13 cellular contexts compared by ENCODE assay signal in genomic region chr2:172173307-172173706, GRCh38.
DNase-seq lines count a peak whose midpoint lies in the region; ATAC-seq and TF ChIP-seq lines count a peak whose summit lies in the region.
"Had no signal": no experiment of that assay in that cellular context is flagged by ENCODE, and none has a peak within 500 bp of the region (broad histone marks: within the 10 kb centered on the region; RNA-seq: fewer than 3 reads in every experiment).

No MANE protein-coding gene starts in this region.

- H3K4me3 ChIP-seq in Caco-2 (ENCODE audit: low read depth, low read length) (no peak overlapping the region), HUES6 (ENCODE audit: low read depth, low read length) (peak overlapping the region; percentile 75), esophagus squamous epithelium (no peak overlapping the region), SJCRH30 (no peak overlapping the region)

- ATAC-seq in central memory CD8-positive, alpha-beta T cell (replicated peaks; ENCODE audit: extremely low read depth, poor library complexity, severe bottlenecking): no peak
- no peak for ATAC-seq in naive thymus-derived CD8-positive, alpha-beta T cell
- ATAC-seq in Right ventricle myocardium superior (ENCODE audit: poor library complexity): no peak

- H3K27me3 Mint-ChIP-seq in Caco-2 (ENCODE audit: insufficient read depth, unreplicated experiment): peaks cover 8% of the 10 kb centered on the region
- H3K27me3 Mint-ChIP-seq in central memory CD8-positive, alpha-beta T cell: peaks cover 10% of the 10 kb centered on the region
- H3K27me3 Mint-ChIP-seq in naive thymus-derived CD8-positive, alpha-beta T cell: peaks cover 0 to 8% (median 0%) of the 10 kb centered on the region in 5 donors

- POLR2A ChIA-PET in Caco-2 (lab: Charles Lee): no interaction called here
- POLR2A ChIA-PET in naive thymus-derived CD8-positive, alpha-beta T cell (lab: Charles Lee): interaction anchor here (1.0 to 4.3 kb wide), 3 partner anchors 82 to 289 kb away, joined by 5 to 33 read pairs (median 5); partner anchors contain the start of gene ITGA6

- no peak for DNase-seq in Caco-2
- no peak for DNase-seq in central memory CD8-positive, alpha-beta T cell (ENCODE audit: low spot score in 2 of 2)
- no peak for DNase-seq in naive thymus-derived CD8-positive, alpha-beta T cell
- DNase-seq in esophagus squamous epithelium (lab: John Stamatoyannopoulos, UW): no peak
- DNase-seq in hypothalamus (lab: John Stamatoyannopoulos, UW): no peak
- DNase-seq in Right ventricle myocardium superior: no peak
- DNase-seq in SJCRH30: no peak
- DNase-seq: activated CD8-positive, alpha-beta memory T cell treated with anti-CD3 and anti-CD28 coated beads, Interleukin-2, amount 50 U/mL, for 4 hours; erythroblast; NCI-H1930; T-helper 9 cell; transverse colon had no signal

- no peak for TF ChIP-seq POLR2A in esophagus squamous epithelium (IDR thresholded peaks at IDR 0.05)

- H3K36me3 ChIP-seq in Caco-2 (ENCODE audit: control insufficient read depth, insufficient read depth, low read length) (no peaks in the 10 kb centered on the region), HUES6 (ENCODE audit: control insufficient read depth, insufficient read depth, low read length) (no peaks in the 10 kb centered on the region), esophagus squamous epithelium (no peaks in the 10 kb centered on the region), SJCRH30 (no peaks in the 10 kb centered on the region)
- H3K36me3 ChIP-seq: transverse colon had no signal

- no peaks in the 10 kb centered on the region for H3K36me3 Mint-ChIP-seq in Caco-2 (ENCODE audit: insufficient read depth, unreplicated experiment)
- H3K36me3 Mint-ChIP-seq in central memory CD8-positive, alpha-beta T cell (ENCODE audit: insufficient read depth): no peaks in the 10 kb centered on the region
- H3K36me3 Mint-ChIP-seq in naive thymus-derived CD8-positive, alpha-beta T cell: no peaks in the 10 kb centered on the region

- no peaks in the 10 kb centered on the region for H3K4me1 Mint-ChIP-seq in Caco-2 (ENCODE audit: low read depth, unreplicated experiment)
- peaks cover 9% of the 10 kb centered on the region for H3K4me1 Mint-ChIP-seq in central memory CD8-positive, alpha-beta T cell
- peaks cover 2 to 10% (median 6%) of the 10 kb centered on the region in 4 donors for H3K4me1 Mint-ChIP-seq in naive thymus-derived CD8-positive, alpha-beta T cell

- intact Hi-C loops in Caco-2 (cut with micrococcal nuclease; ENCODE audit: unreplicated experiment) (loop anchor here (10.0 kb wide), 1 partner anchor 541 kb away; no protein-coding TSS in a partner anchor), esophagus squamous epithelium (cut with DNase I) (loop anchor here (5.0 kb wide), 1 partner anchor 289 kb away; no protein-coding TSS in a partner anchor), Right ventricle myocardium superior (cut with DNase I) (no loop called here)

- no peaks in the 10 kb centered on the region for H3K9me3 Mint-ChIP-seq in Caco-2 (ENCODE audit: unreplicated experiment)
- no peaks in the 10 kb centered on the region for H3K9me3 Mint-ChIP-seq in central memory CD8-positive, alpha-beta T cell
- peaks cover 0 to 3% (median 0%) of the 10 kb centered on the region in 9 donors for H3K9me3 Mint-ChIP-seq in naive thymus-derived CD8-positive, alpha-beta T cell

- H3K27ac Mint-ChIP-seq in Caco-2 (ENCODE audit: unreplicated experiment): no peak overlapping the region
- H3K27ac Mint-ChIP-seq in central memory CD8-positive, alpha-beta T cell (ENCODE audit: low read depth): no peak overlapping the region
- peak overlapping the region in 3 of 10 donors; percentile 5 to 25 (median 17) for H3K27ac Mint-ChIP-seq in naive thymus-derived CD8-positive, alpha-beta T cell

- H3K9ac ChIP-seq in HUES6 (ENCODE audit: low read length): no peak overlapping the region

- peak overlapping the region; percentile 67 for H3K4me3 Mint-ChIP-seq in Caco-2 (ENCODE audit: unreplicated experiment)
- peak overlapping the region; percentile 68 for H3K4me3 Mint-ChIP-seq in central memory CD8-positive, alpha-beta T cell
- peak overlapping the region; percentile 68 to 83 (median 79) for H3K4me3 Mint-ChIP-seq in naive thymus-derived CD8-positive, alpha-beta T cell

- H3K9me3 ChIP-seq in Caco-2 (no peaks in the 10 kb centered on the region), HUES6 (ENCODE audit: control insufficient read depth, insufficient read depth, low read depth, low read length) (no peaks in the 10 kb centered on the region), esophagus squamous epithelium (no peaks in the 10 kb centered on the region), SJCRH30 (replicated peaks) (no peaks in the 10 kb centered on the region)
- H3K9me3 ChIP-seq: transverse colon had no signal

- WGBS in esophagus squamous epithelium, 2 donors: 85 to 90% methylated on average over 8 of the region's 8 CpGs

- BruUV-seq in Caco-2 (replicated peaks; lab: Mats Ljungman, UMichigan): no TSS peak

- CTCF ChIA-PET in Caco-2 (lab: Charles Lee): interaction anchor here (1.1 to 2.4 kb wide), 4 partner anchors 35 to 537 kb away, joined by 3 to 35 read pairs (median 3); no protein-coding TSS in a partner anchor

- TF ChIP-seq CTCF in Caco-2 (IDR thresholded peaks at IDR 0.05; ENCODE audit: insufficient read depth in 1 of 2, low read depth in 1 of 2, low read length in 1 of 2, severe bottlenecking in 1 of 2, unreplicated experiment in 1 of 2): no peak
- TF ChIP-seq CTCF in esophagus squamous epithelium (IDR thresholded peaks at IDR 0.05): no peak

- H3K27me3 ChIP-seq in Caco-2 (replicated peaks; ENCODE audit: control insufficient read depth, insufficient read depth, low read length) (peaks cover 4% of the 10 kb centered on the region; the same call in 1 of the 2 replicates), HUES6 (ENCODE audit: control insufficient read depth, insufficient read depth, low read length) (0 out of 2 replicates have a peak, but pooled peaks cover 3% of the 10 kb centered on the region), esophagus squamous epithelium (peaks cover 0 to 12% (median 4%) of the 10 kb centered on the region in 4 donors), SJCRH30 (no peaks in the 10 kb centered on the region)

- no peaks in the 10 kb centered on the region for H3K4me1 ChIP-seq in Caco-2
- H3K4me1 ChIP-seq in HUES6 (ENCODE audit: control insufficient read depth, insufficient read depth, low read length): peaks cover 9% of the 10 kb centered on the region
- H3K4me1 ChIP-seq in esophagus squamous epithelium: peaks cover 7 to 51% (median 14%) of the 10 kb centered on the region in 3 donors
- H3K4me1 ChIP-seq in SJCRH30: no peaks in the 10 kb centered on the region

- H3K27ac ChIP-seq in HUES6 (ENCODE audit: low read depth, low read length) (no peak overlapping the region), esophagus squamous epithelium (no peak overlapping the region), SJCRH30 (no peak overlapping the region)
